ENCODE assay signal across 16 cellular contexts in the genomic region with DNA sequence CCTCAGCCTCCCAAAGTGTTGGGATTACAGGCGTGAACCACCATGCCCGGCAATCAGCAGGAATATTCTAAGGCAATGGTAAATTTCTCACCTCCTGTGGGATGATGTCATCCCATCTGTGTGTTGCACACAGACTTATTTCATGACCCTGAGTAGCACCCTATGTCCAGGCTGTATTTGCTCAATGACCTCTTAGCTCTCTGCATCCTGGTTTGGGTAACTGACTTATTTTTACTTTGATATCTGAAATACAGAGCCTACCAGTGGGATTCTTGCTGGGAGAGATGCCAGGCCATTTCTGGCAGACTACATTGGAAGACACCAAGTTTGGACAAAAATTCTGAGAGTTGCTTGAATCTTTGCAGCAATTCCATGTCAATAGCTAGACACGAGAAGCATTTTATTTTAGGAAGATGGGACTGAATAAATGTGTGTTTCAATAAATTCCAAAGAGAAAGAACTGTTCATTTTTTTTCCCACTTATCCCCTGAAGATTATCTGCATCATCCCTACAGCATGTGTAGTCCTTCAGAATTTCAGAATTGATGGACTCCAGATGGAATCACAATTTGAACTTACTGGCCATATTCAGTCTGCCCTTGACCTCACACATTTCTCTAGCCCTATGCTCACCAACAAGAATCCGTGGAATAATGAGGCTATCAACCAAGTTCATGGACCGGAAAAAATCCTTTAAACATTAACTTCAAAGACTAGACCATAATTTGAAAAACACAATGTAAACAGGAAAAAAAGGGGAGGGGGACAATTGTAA.
A peak's percentile ranks its signal among the peaks of the same experiment; 100 is the strongest.
DNase-seq lines count a peak whose midpoint lies in the region; ATAC-seq and TF ChIP-seq lines count a peak whose summit lies in the region.
"Had no signal": no experiment of that assay in that cellular context is flagged by ENCODE, and none has a peak within 500 bp of the region (broad histone marks: within the 10 kb centered on the region; RNA-seq: fewer than 3 reads in every experiment).

No MANE protein-coding gene starts in this region.

- no peak for DNase-seq in breast epithelium (ENCODE audit: low spot score in 2 of 2)
- no peak for DNase-seq in mammary epithelial cell
- DNase-seq in fibroblast of lung (ENCODE audit: low read depth in 2 of 2), result peak; percentile 35 to 88
- no peak for DNase-seq in right lobe of liver
- DNase-seq in tibial nerve (ENCODE audit: low spot score in 2 of 2), result peak; percentile 54 to 81
- DNase-seq in stimulated activated CD4-positive, alpha-beta T cell treated with anti-CD3 and anti-CD28 coated beads, Interleukin-2, amount 100 ng/mL, for 24 hours, result no peak
- DNase-seq in amniotic stem cell (lab: John Stamatoyannopoulos, UW), result no peak
- DNase-seq: activated CD8-positive, alpha-beta T cell treated with anti-CD3 and anti-CD28 coated beads for 36 hours; activated naive CD4-positive, alpha-beta T cell treated with Interleukin-2 at 50 U/mL for 16 hours; foreskin keratinocyte; kidney; NCI-H2227 treated with DMSO at 0.1 percent for 48 hours; Peyer's patch; stimulated activated CD8-positive, alpha-beta memory T cell treated with anti-CD3 and anti-CD28 coated beads, Interleukin-4, amount 100 ng/mL, for 48 hours had no signal

- TF ChIP-seq EP300 in tibial nerve (IDR thresholded peaks at IDR 0.05), result peak in 1 of 2 donors; percentile 47

- H3K4me3 ChIP-seq in breast epithelium (no peak overlapping the region), mammary epithelial cell (replicated peaks in 1 of 3; ENCODE audit: insufficient read depth in 1 of 3, low read depth in 2 of 3, low read length in 3 of 3) (no peak overlapping the region), fibroblast of lung (replicated peaks in 1 of 4; ENCODE audit: control extremely low read depth in 1 of 4, insufficient read depth in 1 of 4, low read depth in 3 of 4, low read length in 4 of 4) (no peak overlapping the region), right lobe of liver (no peak overlapping the region), tibial nerve (no peak overlapping the region)
- H3K4me3 ChIP-seq: Peyer's patch, uterus had no signal

- CTCF ChIA-PET in mammary epithelial cell (lab: Charles Lee; ENCODE audit: low non-redundant PET), result no interaction called here

- BruUV-seq in mammary epithelial cell (replicated peaks; lab: Mats Ljungman, UMichigan), result no TSS peak

- H3K9ac ChIP-seq in mammary epithelial cell (ENCODE audit: insufficient read depth, low read length) (no peak overlapping the region), fibroblast of lung (ENCODE audit: insufficient read depth, low read length) (no peak overlapping the region)

- no peaks in the 10 kb centered on the region for H4K20me1 ChIP-seq in mammary epithelial cell (ENCODE audit: insufficient read depth, low read length)
- no peaks in the 10 kb centered on the region for H4K20me1 ChIP-seq in fibroblast of lung (ENCODE audit: control insufficient read depth, extremely low read depth, insufficient read depth, low read length)

- 93% methylated on average over 5 of the region's 5 CpGs for WGBS in mammary epithelial cell (ENCODE audit: low coverage, missing lambda C conversion rate)
- WGBS in right lobe of liver (ENCODE audit: insufficient coverage, low coverage, low lambda C conversion rate, missing lambda C conversion rate), result 63% methylated on average over 5 of the region's 5 CpGs
- WGBS in tibial nerve, 2 donors, result 50 to 63% methylated on average over 5 of the region's 5 CpGs

- H2AFZ ChIP-seq in mammary epithelial cell (ENCODE audit: low read depth, low read length) (no peak overlapping the region), fibroblast of lung (ENCODE audit: low read length) (no peak overlapping the region)

- TF ChIP-seq POLR2A in breast epithelium (IDR thresholded peaks at IDR 0.05), result no peak
- TF ChIP-seq POLR2A in right lobe of liver (IDR thresholded peaks at IDR 0.05), result no peak
- TF ChIP-seq POLR2A in tibial nerve (IDR thresholded peaks at IDR 0.05), result no peak

- dilution Hi-C loops in mammary epithelial cell (cut with HindIII; ENCODE audit: low sequenced_read_pairs), result no loop called here

- no peak for TF ChIP-seq CTCF in breast epithelium (IDR thresholded peaks at IDR 0.05)
- TF ChIP-seq CTCF in mammary epithelial cell (conservative IDR thresholded peaks at IDR 0.05 in 1 of 2, IDR thresholded peaks at IDR 0.05 in 1 of 2; ENCODE audit: extremely low read depth in 1 of 2, insufficient read depth in 1 of 2, low read depth in 1 of 2, low read length in 2 of 2), result no peak
- TF ChIP-seq CTCF in fibroblast of lung (conservative IDR thresholded peaks at IDR 0.05 in 1 of 2, IDR thresholded peaks at IDR 0.05 in 1 of 2; ENCODE audit: low read depth in 1 of 2, low read length in 2 of 2), result no peak
- no peak for TF ChIP-seq CTCF in right lobe of liver (IDR thresholded peaks at IDR 0.05)
- TF ChIP-seq CTCF in tibial nerve (IDR thresholded peaks at IDR 0.05), result no peak

- in situ Hi-C loops in mammary epithelial cell (cut with MboI; ENCODE audit: low sequenced_read_pairs in 2 of 2), result no loop called here

- H3K9me3 ChIP-seq in breast epithelium (no peaks in the 10 kb centered on the region), mammary epithelial cell (replicated peaks; ENCODE audit: insufficient read depth, low read length) (no peaks in the 10 kb centered on the region), fibroblast of lung (ENCODE audit: control insufficient read depth, insufficient read depth, low read depth, low read length) (no peaks in the 10 kb centered on the region), right lobe of liver (no peaks in the 10 kb centered on the region), tibial nerve (no peaks in the 10 kb centered on the region)
- H3K9me3 ChIP-seq: Peyer's patch, uterus had no signal

- H3K27ac ChIP-seq in breast epithelium, result peak overlapping the region; percentile 19 to 68
- H3K27ac ChIP-seq in mammary epithelial cell (ENCODE audit: insufficient read depth, low read depth, low read length), result no peak overlapping the region
- no peak overlapping the region for H3K27ac ChIP-seq in fibroblast of lung (ENCODE audit: insufficient read depth, low read length)
- H3K27ac ChIP-seq in right lobe of liver, result no peak overlapping the region
- no peak overlapping the region for H3K27ac ChIP-seq in tibial nerve
- H3K27ac ChIP-seq: foreskin keratinocyte, Peyer's patch, uterus had no signal

- H3K79me2 ChIP-seq in mammary epithelial cell (ENCODE audit: insufficient read depth, low read length) (no peaks in the 10 kb centered on the region), fibroblast of lung (ENCODE audit: control insufficient read depth, insufficient read depth, low read length) (no peaks in the 10 kb centered on the region)

- ATAC-seq in right lobe of liver (peak in 3 of 4 donors; percentile 23 to 58 (median 43)), HG03045 (IDR thresholded peaks at IDR 0.05; ENCODE audit: unreplicated experiment) (no peak)
- ATAC-seq: activated CD8-positive, alpha-beta T cell treated with anti-CD3 and anti-CD28 coated beads for 36 hours; foreskin keratinocyte had no signal

- H3K4me2 ChIP-seq in mammary epithelial cell (ENCODE audit: insufficient read depth, low read depth, low read length), result no peak overlapping the region
- H3K4me2 ChIP-seq in fibroblast of lung (ENCODE audit: extremely low read depth, insufficient read depth, low read length), result no peak overlapping the region

- intact Hi-C loops in breast epithelium (cut with DNase I; ENCODE audit: low total_unique reads), result no loop called here
- intact Hi-C loops in mammary epithelial cell (cut with micrococcal nuclease), result no loop called here
- intact Hi-C loops in right lobe of liver (cut with DNase I), result no loop called here

- H3K36me3 ChIP-seq in breast epithelium (no peaks in the 10 kb centered on the region), mammary epithelial cell (ENCODE audit: insufficient read depth, low read length) (no peaks in the 10 kb centered on the region), fibroblast of lung (ENCODE audit: control insufficient read depth, insufficient read depth, low read length) (no peaks in the 10 kb centered on the region), right lobe of liver (no peaks in the 10 kb centered on the region), tibial nerve (no peaks in the 10 kb centered on the region)
- H3K36me3 ChIP-seq: Peyer's patch, uterus had no signal

- H3K27me3 ChIP-seq in breast epithelium (no peaks in the 10 kb centered on the region), mammary epithelial cell (ENCODE audit: insufficient read depth, low read length) (no peaks in the 10 kb centered on the region), fibroblast of lung (ENCODE audit: control insufficient read depth, insufficient read depth, low read length) (no peaks in the 10 kb centered on the region), right lobe of liver (no peaks in the 10 kb centered on the region), tibial nerve (no peaks in the 10 kb centered on the region)
- H3K27me3 ChIP-seq: foreskin keratinocyte, Peyer's patch, uterus had no signal

- H3K4me1 ChIP-seq in breast epithelium (no peaks in the 10 kb centered on the region), mammary epithelial cell (ENCODE audit: insufficient read depth, low read length) (peaks cover 13% of the 10 kb centered on the region), fibroblast of lung (ENCODE audit: control insufficient read depth, extremely low read depth, insufficient read depth, low read length) (no peaks in the 10 kb centered on the region), right lobe of liver (no peaks in the 10 kb centered on the region), tibial nerve (peaks cover 0 to 18% (median 0%) of the 10 kb centered on the region in 4 donors)
- H3K4me1 ChIP-seq: Peyer's patch, uterus had no signal

Comparison
In these comparisons a context has a peak if more than half of its experiments do, and no peak if none do; other contexts are left out.
1. H3K27ac ChIP-seq: peak in breast epithelium (2 of 2); none in mammary epithelial cell (single experiment), fibroblast of lung (single experiment), right lobe of liver (0 of 3) and tibial nerve (0 of 4).
2. DNase-seq: peak in fibroblast of lung (2 of 2) and tibial nerve (2 of 2); none in breast epithelium (0 of 2), mammary epithelial cell (single experiment), right lobe of liver (0 of 3), stimulated activated CD4-positive, alpha-beta T cell treated with anti-CD3 and anti-CD28 coated beads, Interleukin-2, amount 100 ng/mL, for 24 hours (0 of 2) and amniotic stem cell (single experiment).